ENCODE assay signal across 1 cellular context in genomic region chr16:53048139-53048915, GRCh38.
A peak's percentile ranks its signal among the peaks of the same experiment; 100 is the strongest.
TF ChIP-seq lines count a peak whose summit lies in the region.

No MANE protein-coding gene starts in this region.

TF ChIP-seq in HepG2, 621 proteins besides CTCF, POLR2A, EP300 and RAD21 (continued from another document and continues in another):
- TF ChIP-seq ZBED4 (CRISPR knock-in tag; IDR thresholded peaks at IDR 0.05; ENCODE audit: borderline replicate concordance) = 0 out of 2 replicates have a peak, but pooled peaks have one; percentile 31
- TF ChIP-seq ZNF761 (CRISPR knock-in tag; conservative IDR thresholded peaks at IDR 0.05) = peak; percentile 73; the same call in 1 of the 2 replicates
- peak; percentile 34; the same call in 1 of the 2 replicates for TF ChIP-seq ZNF800 (CRISPR knock-in tag; IDR thresholded peaks at IDR 0.05)
- no peak for TF ChIP-seq GRHL1 (CRISPR knock-in tag; conservative IDR thresholded peaks at IDR 0.05)
- peak; percentile 74; the same call in 1 of the 2 replicates for TF ChIP-seq ZNF644 (CRISPR knock-in tag; IDR thresholded peaks at IDR 0.05; ENCODE audit: low read depth)
- TF ChIP-seq TMF1 (CRISPR knock-in tag; IDR thresholded peaks at IDR 0.05; ENCODE audit: low read depth) = 0 out of 2 replicates have a peak, but pooled peaks have one; percentile 29
- 0 out of 2 replicates have a peak, but pooled peaks have one; percentile 56 for TF ChIP-seq MTA1 (CRISPR knock-in tag; IDR thresholded peaks at IDR 0.05; ENCODE audit: borderline replicate concordance)
- no peak for TF ChIP-seq RBM22 (optimal IDR thresholded peaks at IDR 0.05; ENCODE audit: low read length)
- TF ChIP-seq HOMEZ (CRISPR knock-in tag; IDR thresholded peaks at IDR 0.05; ENCODE audit: low read depth) = peak; percentile 32; the same call in 1 of the 2 replicates
- TF ChIP-seq HOXA3 (CRISPR knock-in tag; IDR thresholded peaks at IDR 0.05) = peak; percentile 56
- TF ChIP-seq ELF1 (CRISPR knock-in tag; IDR thresholded peaks at IDR 0.05) = 0 out of 2 replicates have a peak, but pooled peaks have one; percentile 26
- peak; percentile 84 for TF ChIP-seq RXRB (CRISPR knock-in tag; IDR thresholded peaks at IDR 0.05; ENCODE audit: borderline replicate concordance)
- TF ChIP-seq TBL1XR1 (IDR thresholded peaks at IDR 0.05; ENCODE audit: borderline replicate concordance, low read length, partially characterized antibody) = no peak
- TF ChIP-seq SOX5 (CRISPR knock-in tag; IDR thresholded peaks at IDR 0.05; ENCODE audit: borderline replicate concordance) = peak; percentile 82
- TF ChIP-seq CREBL2 (CRISPR knock-in tag; IDR thresholded peaks at IDR 0.05; ENCODE audit: borderline replicate concordance) = no peak
- TF ChIP-seq ZNF569 (CRISPR knock-in tag; IDR thresholded peaks at IDR 0.05; ENCODE audit: borderline replicate concordance) = no peak
- TF ChIP-seq IRF9 (CRISPR knock-in tag; IDR thresholded peaks at IDR 0.05; ENCODE audit: borderline replicate concordance) = no peak
- TF ChIP-seq ZXDC (CRISPR knock-in tag; IDR thresholded peaks at IDR 0.05) = no peak
- no peak for TF ChIP-seq ONECUT2 (CRISPR knock-in tag; IDR thresholded peaks at IDR 0.05)
- no peak for TF ChIP-seq HDAC6 (IDR thresholded peaks at IDR 0.05; ENCODE audit: low read depth, low read length)
- no peak for TF ChIP-seq CBX2 (IDR thresholded peaks at IDR 0.05; ENCODE audit: low read depth, low read length)
- TF ChIP-seq CBX2 (CRISPR knock-in tag; IDR thresholded peaks at IDR 0.05; ENCODE audit: low read depth) = no peak
- no peak for TF ChIP-seq HMGXB4 (CRISPR knock-in tag; IDR thresholded peaks at IDR 0.05; ENCODE audit: borderline replicate concordance in 1 of 2, low read depth in 1 of 2)
- TF ChIP-seq ZBTB1 (CRISPR knock-in tag; IDR thresholded peaks at IDR 0.05; ENCODE audit: borderline replicate concordance) = no peak
- peak; percentile 82 for TF ChIP-seq ZNF609 (CRISPR knock-in tag; IDR thresholded peaks at IDR 0.05; ENCODE audit: borderline replicate concordance)
- TF ChIP-seq ZNF782 (CRISPR knock-in tag; IDR thresholded peaks at IDR 0.05; ENCODE audit: borderline replicate concordance) = no peak; the same call in 1 of the 2 replicates
- no peak for TF ChIP-seq ZHX1 (CRISPR knock-in tag; IDR thresholded peaks at IDR 0.05; ENCODE audit: low read depth)
- TF ChIP-seq NCOA2 (CRISPR knock-in tag; IDR thresholded peaks at IDR 0.05) = peak; percentile 46; the same call in 1 of the 2 replicates
- TF ChIP-seq ERF (CRISPR knock-in tag; IDR thresholded peaks at IDR 0.05) = peak; percentile 80
- TF ChIP-seq SMARCE1 (IDR thresholded peaks at IDR 0.05; ENCODE audit: borderline replicate concordance) = peak; percentile 60; the same call in 1 of the 2 replicates
